ENCODE assay signal across 20 cellular contexts in the genomic region with DNA sequence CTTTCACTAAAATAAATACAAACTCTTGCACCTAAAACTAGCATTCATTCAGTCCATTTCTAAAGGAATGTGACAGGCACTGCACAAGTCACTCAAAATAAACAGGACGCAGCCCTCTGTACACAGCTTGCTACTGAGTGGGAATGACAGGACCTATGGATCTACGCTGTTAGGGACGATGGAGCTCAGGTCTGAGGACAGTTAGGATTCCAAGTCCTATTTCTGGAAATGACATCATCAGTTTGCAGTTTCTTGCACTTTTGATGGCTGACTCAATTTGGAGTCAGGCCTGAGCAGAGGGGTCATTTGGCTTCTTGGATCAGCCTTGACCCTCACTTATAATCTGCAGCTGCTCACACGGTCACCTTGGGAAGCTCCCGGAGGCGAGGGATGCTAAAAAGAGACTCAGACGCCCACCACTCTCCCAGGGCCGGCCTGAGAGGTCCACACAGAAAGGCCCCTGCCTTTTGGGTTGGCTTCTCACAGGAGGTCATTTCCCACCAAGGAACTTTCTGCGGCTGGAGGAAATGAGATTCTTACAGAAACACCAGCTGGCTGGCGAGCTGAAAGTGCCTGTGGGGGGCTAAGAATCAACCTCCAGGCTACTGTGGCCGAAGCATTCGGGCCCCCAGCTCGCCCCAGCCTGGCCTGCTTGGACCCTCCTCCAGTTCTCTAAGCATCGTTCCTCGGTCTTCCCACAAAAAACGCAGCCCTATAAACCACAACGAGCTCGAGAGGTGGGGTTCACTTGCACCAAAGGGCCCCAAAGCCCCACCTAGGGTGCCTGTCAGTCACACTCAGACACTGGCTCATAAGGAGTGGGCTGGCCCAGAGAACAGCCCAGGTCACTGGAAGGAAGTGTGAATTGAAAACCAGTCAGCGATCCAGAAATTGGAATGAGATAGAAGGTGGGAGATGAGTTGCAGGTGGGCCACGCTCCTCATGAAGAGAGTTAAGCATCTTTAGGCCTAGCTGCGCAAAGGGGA. TPM values are rescaled to one million over a fixed set of nuclear protein-coding genes. Genes with fewer than 3 reads are reported as not detected.
DNase-seq lines count a peak whose midpoint lies in the region; ATAC-seq and TF ChIP-seq lines count a peak whose summit lies in the region.
"Had no signal": no experiment of that assay in that cellular context is flagged by ENCODE, and none has a peak within 500 bp of the region (broad histone marks: within the 10 kb centered on the region; RNA-seq: fewer than 3 reads in every experiment).

No MANE protein-coding gene starts in this region.

- H3K27me3 Mint-ChIP-seq in brain, result peaks cover 4% of the 10 kb centered on the region

- no peaks in the 10 kb centered on the region for H4K20me1 ChIP-seq in MM.1S (ENCODE audit: insufficient read depth, low read length)

- H3K27ac ChIP-seq in MM.1S (ENCODE audit: low read length), result no peak overlapping the region
- H3K27ac ChIP-seq: coronary artery, gastrocnemius medialis, thoracic aorta had no signal

- 0 out of 2 replicates have a peak overlapping the region, but pooled peaks have one; percentile 2 for H2AFZ ChIP-seq in MM.1S (ENCODE audit: low read length)

- DNase-seq in MM.1S, result no peak
- DNase-seq in iris pigment epithelial cell (ENCODE audit: low read depth), result peak; percentile 29
- peak; percentile 34 for DNase-seq in skeletal muscle cell (ENCODE audit: low read depth)
- DNase-seq in NCI-H2227 (lab: John Stamatoyannopoulos, UW; ENCODE audit: unreplicated experiment), result no peak
- DNase-seq in mesenteric fat pad (ENCODE audit: low spot score), result no peak
- DNase-seq: activated CD4-positive, alpha-beta T cell treated with anti-CD3 and anti-CD28 coated beads for 4 hours; activated effector memory CD4-positive, alpha-beta T cell treated with Interleukin-2 at 50 U/mL for 16 hours; amniotic stem cell; gastrocnemius medialis; KG1; NCI-H1092; SK-N-SH; stimulated activated CD4-positive, alpha-beta T cell treated with anti-CD3 and anti-CD28 coated beads, Interleukin-12 subunit alpha, Interleukin-12 subunit beta, amount 100 ng/mL, for 4 hours had no signal

- no peak overlapping the region for H3K9ac ChIP-seq in MM.1S (ENCODE audit: low read length)
- H3K9ac ChIP-seq: SK-N-SH had no signal

- peak overlapping the region in 1 of 5 experiments; percentile 42 for H3K4me3 Mint-ChIP-seq in brain
- H3K4me3 Mint-ChIP-seq: B cell had no signal

- H3K36me3 ChIP-seq in MM.1S (replicated peaks; ENCODE audit: insufficient read depth, low read length), result no peaks in the 10 kb centered on the region
- H3K36me3 ChIP-seq: gastrocnemius medialis, HAP-1, thoracic aorta had no signal

- H3K9me3 ChIP-seq in MM.1S (replicated peaks; ENCODE audit: insufficient read depth, low read length), result no peaks in the 10 kb centered on the region
- H3K9me3 ChIP-seq: gastrocnemius medialis, HAP-1, SK-N-SH, thoracic aorta had no signal

- peaks cover 99% of the 10 kb centered on the region for H3K27me3 ChIP-seq in MM.1S (replicated peaks; ENCODE audit: insufficient read depth, low read length)

- no peak overlapping the region for H3K4me3 ChIP-seq in MM.1S (ENCODE audit: low read length)
- H3K4me3 ChIP-seq in skeletal muscle cell (ENCODE audit: low read depth, low read length), result no peak overlapping the region
- H3K4me3 ChIP-seq: coronary artery, gastrocnemius medialis, HAP-1, thoracic aorta had no signal

- peak overlapping the region in 4 of 5 experiments; percentile 28 to 92 (median 79) for H3K27ac Mint-ChIP-seq in brain
- H3K27ac Mint-ChIP-seq: B cell, progenitor cell of endocrine pancreas had no signal

- H3K4me1 ChIP-seq in MM.1S (ENCODE audit: low read length), result 0 out of 2 replicates have a peak, but pooled peaks cover 5% of the 10 kb centered on the region
- H3K4me1 ChIP-seq: gastrocnemius medialis, HAP-1 had no signal

- H3K9me2 ChIP-seq in MM.1S (replicated peaks; ENCODE audit: insufficient read depth, low read length), result no peaks in the 10 kb centered on the region
- H3K9me2 ChIP-seq: SK-N-SH had no signal

- H3K9me3 Mint-ChIP-seq in brain, result peaks cover 0 to 7% (median 0%) of the 10 kb centered on the region in 5 experiments

- H3K4me1 Mint-ChIP-seq in brain, result peaks cover 60% of the 10 kb centered on the region
- H3K4me1 Mint-ChIP-seq: B cell had no signal

- H3F3A ChIP-seq in MM.1S (ENCODE audit: insufficient read depth, low read length), result no peaks in the 10 kb centered on the region

- no peak for ATAC-seq in HG02759 (IDR thresholded peaks at IDR 0.05; ENCODE audit: unreplicated experiment)
- ATAC-seq: gastrocnemius medialis had no signal

- no peak for TF ChIP-seq CTCF in MM.1S (IDR thresholded peaks at IDR 0.05; ENCODE audit: low read length)
- no peak for TF ChIP-seq CTCF in brain (conservative IDR thresholded peaks at IDR 0.05)

- no peaks in the 10 kb centered on the region for H3K79me2 ChIP-seq in MM.1S (ENCODE audit: low read length)

- H3K4me2 ChIP-seq in MM.1S (ENCODE audit: low read depth, low read length), result peak overlapping the region; percentile 8; the same call in 1 of the 2 replicates
- H3K4me2 ChIP-seq: SK-N-SH had no signal

- no peaks in the 10 kb centered on the region for H3K36me3 Mint-ChIP-seq in brain

RNA-seq across cellular contexts. Expression of gene PDE9A, which starts 8.9 kb away (rescaled TPM):
- polyA plus RNA-seq in brain (ENCODE audit: insufficient read depth, low read depth, low replicate concordance), result 19.1 TPM
- 7.9 TPM for total RNA-seq in mesenteric fat pad

Comparison
In these comparisons a context has a peak if more than half of its experiments do, and no peak if none do; other contexts are left out.
1. DNase-seq: peak in iris pigment epithelial cell (single experiment) and skeletal muscle cell (single experiment); none in MM.1S (single experiment), NCI-H2227 (single experiment) and mesenteric fat pad (single experiment).